ENCODE assay signal across 8 cellular contexts in the genomic region with DNA sequence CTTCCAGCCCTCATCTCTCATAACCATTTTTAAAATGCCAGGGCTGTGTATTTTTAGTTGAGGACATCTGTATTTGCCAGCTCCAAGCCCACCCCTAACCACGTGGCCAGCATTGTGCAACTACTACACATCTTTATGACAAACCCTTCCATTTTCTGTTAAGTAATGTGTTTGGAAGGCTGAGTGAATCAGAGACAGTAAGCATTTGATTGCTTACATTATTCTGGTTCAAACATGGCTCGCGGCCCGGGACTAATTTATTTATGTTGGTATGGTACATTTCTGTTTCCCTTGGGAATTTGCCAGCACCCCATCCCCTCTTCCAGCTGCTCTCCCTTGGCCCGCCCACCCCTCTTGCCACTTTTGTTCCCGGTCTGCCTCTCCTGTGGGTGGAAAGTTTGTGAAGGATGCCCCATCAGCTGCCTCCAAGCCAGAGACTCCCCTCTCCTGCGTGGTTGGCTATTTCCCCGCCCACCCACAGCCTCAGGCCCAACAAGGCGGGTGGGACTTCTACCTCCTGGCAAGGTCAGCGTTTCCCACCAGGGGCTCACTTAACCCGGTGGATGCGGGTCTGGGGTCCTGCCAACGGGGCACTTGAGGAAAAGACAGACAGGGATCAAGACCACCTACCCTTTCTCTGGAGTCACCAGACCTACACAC.
DNase-seq lines count a peak whose midpoint lies in the region; ATAC-seq and TF ChIP-seq lines count a peak whose summit lies in the region.

No MANE protein-coding gene starts in this region.

- no peak overlapping the region for H3K27ac Mint-ChIP-seq in MCF 10A (ENCODE audit: low read depth, unreplicated experiment)

- H3K36me3 Mint-ChIP-seq in MCF 10A (ENCODE audit: insufficient read depth, unreplicated experiment) = no peaks in the 10 kb centered on the region

- ATAC-seq in body of pancreas = peak; percentile 41
- ATAC-seq in HG03039 (IDR thresholded peaks at IDR 0.05; ENCODE audit: unreplicated experiment) = no peak

- H3K4me1 ChIP-seq in breast epithelium (no peaks in the 10 kb centered on the region), body of pancreas (peaks cover 4% of the 10 kb centered on the region), vagina (peaks cover 44% of the 10 kb centered on the region)

- H3K27ac ChIP-seq in breast epithelium = no peak overlapping the region
- no peak overlapping the region for H3K27ac ChIP-seq in body of pancreas
- H3K27ac ChIP-seq in vagina = peak overlapping the region; percentile 78

- H3K4me3 ChIP-seq in breast epithelium (no peak overlapping the region), body of pancreas (no peak overlapping the region), vagina (no peak overlapping the region)

- TF ChIP-seq CTCF in MCF 10A (IDR thresholded peaks at IDR 0.05; ENCODE audit: unreplicated experiment) (no peak), breast epithelium (IDR thresholded peaks at IDR 0.05) (no peak), body of pancreas (IDR thresholded peaks at IDR 0.05) (no peak), vagina (IDR thresholded peaks at IDR 0.05) (no peak)

- H3K9me3 Mint-ChIP-seq in MCF 10A (ENCODE audit: unreplicated experiment) = no peaks in the 10 kb centered on the region

- CTCF ChIA-PET in MCF 10A (lab: Yijun Ruan, JAX) = no interaction called here

- WGBS in body of pancreas, 2 donors = 60% methylated on average over 10 to 13 of the region's 13 CpGs

- H3K4me1 Mint-ChIP-seq in MCF 10A (ENCODE audit: insufficient read depth, unreplicated experiment) = peaks cover 22% of the 10 kb centered on the region

- intact Hi-C loops in MCF 10A (cut with micrococcal nuclease) = loop anchor here (1.0 kb wide), 1 partner anchor 59 kb away; no protein-coding TSS in a partner anchor
- intact Hi-C loops in breast epithelium (cut with DNase I; ENCODE audit: low total_unique reads) = no loop called here
- intact Hi-C loops in body of pancreas (cut with DNase I) = no loop called here
- intact Hi-C loops in vagina (cut with DNase I) = no loop called here
- intact Hi-C loops in posterior vena cava (cut with DNase I) = no loop called here

- H3K36me3 ChIP-seq in breast epithelium (no peaks in the 10 kb centered on the region), body of pancreas (replicated peaks in 1 of 2; ENCODE audit: insufficient read depth in 1 of 2, low read depth in 2 of 2) (no peaks in the 10 kb centered on the region), vagina (no peaks in the 10 kb centered on the region)

- no peaks in the 10 kb centered on the region for H3K9me3 ChIP-seq in breast epithelium
- no peaks in the 10 kb centered on the region for H3K9me3 ChIP-seq in body of pancreas
- H3K9me3 ChIP-seq in vagina = no peaks in the 10 kb centered on the region

- no peaks in the 10 kb centered on the region for H3K27me3 Mint-ChIP-seq in MCF 10A (ENCODE audit: insufficient read depth, unreplicated experiment)

- no peak for TF ChIP-seq POLR2A in breast epithelium (IDR thresholded peaks at IDR 0.05)
- no peak for TF ChIP-seq POLR2A in body of pancreas (IDR thresholded peaks at IDR 0.05)
- TF ChIP-seq POLR2A in vagina (IDR thresholded peaks at IDR 0.05) = no peak

- H3K4me3 Mint-ChIP-seq in MCF 10A (ENCODE audit: unreplicated experiment) = peak overlapping the region; percentile 38

- DNase-seq in MCF 10A (ENCODE audit: unreplicated experiment) = peak; percentile 94
- DNase-seq in breast epithelium (ENCODE audit: low spot score in 2 of 2) = no peak
- peak in 1 of 4 donors; percentile 51 for DNase-seq in body of pancreas
- DNase-seq in lung microvascular endothelial cell (ENCODE audit: low read depth in 2 of 2) = peak; percentile 23 to 28
- no peak for DNase-seq in vagina (ENCODE audit: extremely low spot score in 2 of 2)
- DNase-seq in ecto neural progenitor cell (ENCODE audit: low spot score) = no peak
- DNase-seq in posterior vena cava (ENCODE audit: low spot score) = no peak

- POLR2A ChIA-PET in MCF 10A (lab: Yijun Ruan, JAX) = interaction anchor here (0.9 kb wide), 1 partner anchor 633 kb away, joined by 3 read pairs; no protein-coding TSS in a partner anchor

- H3K27me3 ChIP-seq in breast epithelium (peaks cover 0 to 7% of the 10 kb centered on the region in 2 donors), body of pancreas (no peaks in the 10 kb centered on the region), vagina (no peaks in the 10 kb centered on the region)

- no TSS peak for BruUV-seq in MCF 10A (replicated peaks; lab: Mats Ljungman, UMichigan)

Comparison
In these comparisons a context has a peak if more than half of its experiments do, and no peak if none do; other contexts are left out.
1. DNase-seq: peak in MCF 10A (single experiment) and lung microvascular endothelial cell (2 of 2); none in breast epithelium (0 of 2), vagina (0 of 2), ecto neural progenitor cell (single experiment) and posterior vena cava (single experiment).